In the genomic region with DNA sequence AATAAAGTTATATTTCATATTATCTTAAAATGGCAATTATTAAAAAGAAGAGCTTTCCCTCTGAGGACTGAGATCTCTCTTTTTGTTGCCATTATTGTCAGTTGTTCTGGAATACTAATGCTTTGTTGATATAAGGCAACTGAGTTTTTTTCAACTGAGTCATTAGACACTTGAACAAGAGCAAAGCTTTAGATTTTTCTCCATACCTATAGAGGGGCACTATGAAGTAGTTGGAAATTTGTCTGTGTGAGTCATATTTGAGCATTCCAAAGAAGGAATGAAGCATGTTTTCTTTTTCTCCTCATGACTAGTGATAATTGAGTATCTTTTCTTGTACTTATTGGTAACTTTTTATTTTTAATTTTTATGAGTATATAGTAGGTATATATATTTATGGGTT, we compare ENCODE assay signal across 16 cellular contexts. TPM values are rescaled to one million over a fixed set of nuclear protein-coding genes. Genes with fewer than 3 reads are reported as not detected.
DNase-seq lines count a peak whose midpoint lies in the region; ATAC-seq and TF ChIP-seq lines count a peak whose summit lies in the region.
"Had no signal": no experiment of that assay in that cellular context is flagged by ENCODE, and none has a peak within 500 bp of the region (broad histone marks: within the 10 kb centered on the region; RNA-seq: fewer than 3 reads in every experiment).

No MANE protein-coding gene starts in this region.

- H3K4me3 ChIP-seq in skeletal muscle cell (ENCODE audit: low read depth, low read length) (no peak overlapping the region), colonic mucosa (no peak overlapping the region)
- H3K4me3 ChIP-seq: suprapubic skin had no signal

- no peak overlapping the region for H3K9ac ChIP-seq in colonic mucosa (ENCODE audit: low read depth in 2 of 2, low read length in 2 of 2)

- no peaks in the 10 kb centered on the region for H3K36me3 ChIP-seq in colonic mucosa
- H3K36me3 ChIP-seq: suprapubic skin had no signal

- DNase-seq in GM04503 (ENCODE audit: low read depth) (peak; percentile 50), RWPE1 (ENCODE audit: low spot score) (peak; percentile 68), fibroblast of gingiva (ENCODE audit: low read depth) (peak; percentile 40), skeletal muscle cell (ENCODE audit: low read depth) (peak; percentile 71), colonic mucosa (no peak)
- DNase-seq: activated CD4-positive, alpha-beta T cell treated with anti-CD3 and anti-CD28 coated beads, Interleukin-2, amount 50 U/mL, for 4 hours; activated naive CD4-positive, alpha-beta T cell treated with Interleukin-2 at 50 U/mL for 16 hours; hypothalamus; midbrain; NCI-H1092; T-helper 1 cell had no signal

- POLR2A ChIA-PET in RWPE1 (lab: Yijun Ruan, JAX; ENCODE audit: low non-redundant PET), result no interaction called here

- no peaks in the 10 kb centered on the region for H3K27me3 ChIP-seq in colonic mucosa
- H3K27me3 ChIP-seq: suprapubic skin had no signal

- H3K27ac ChIP-seq in RWPE1 (no peak overlapping the region), colonic mucosa (no peak overlapping the region)
- H3K27ac ChIP-seq: HL-60, suprapubic skin had no signal

- CTCF ChIA-PET in RWPE1 (lab: Yijun Ruan, JAX), result interaction anchor here (0.5 kb wide), 1 partner anchor 728 kb away, joined by 3 read pairs; no protein-coding TSS in a partner anchor

- H3K4me1 ChIP-seq in colonic mucosa, result no peaks in the 10 kb centered on the region

- no peaks in the 10 kb centered on the region for H3K9me3 ChIP-seq in colonic mucosa
- H3K9me3 ChIP-seq: suprapubic skin had no signal

- TF ChIP-seq CTCF in RWPE1 (conservative IDR thresholded peaks at IDR 0.05; ENCODE audit: low read depth) (no peak), colonic mucosa (IDR thresholded peaks at IDR 0.05) (no peak)

- intact Hi-C loops in colonic mucosa (cut with DNase I), result no loop called here

- no peak for ATAC-seq in GM19397 (IDR thresholded peaks at IDR 0.05; ENCODE audit: unreplicated experiment)
- ATAC-seq in GM21529 (IDR thresholded peaks at IDR 0.05; ENCODE audit: unreplicated experiment), result no peak
- no peak for ATAC-seq in esophagus mucosa

RNA-seq across cellular contexts. Expression of gene RPA3, which starts 24.5 kb away (rescaled TPM):
- total RNA-seq in colonic mucosa (10 to 100 TPM; 44.9 to 53.3 TPM), esophagus mucosa (28.5 TPM)

RNA-seq across cellular contexts. Expression of gene UMAD1, which starts 53.3 kb away (rescaled TPM):
- total RNA-seq in colonic mucosa (10 to 100 TPM; 21.9 to 26.3 TPM), esophagus mucosa (5.3 TPM)
